ENCODE assay signal across 1 cellular context in genomic region chr1:42765271-42765670, GRCh38.
TF ChIP-seq lines count a peak whose summit lies in the region.

No MANE protein-coding gene starts in this region.

TF ChIP-seq in WTC11, 78 proteins besides CTCF, POLR2A, EP300 and RAD21:
- TF ChIP-seq ELF4 (CRISPR knock-in tag; IDR thresholded peaks at IDR 0.05; ENCODE audit: low read depth) (no peak), USF1 (CRISPR knock-in tag; IDR thresholded peaks at IDR 0.05) (no peak), NFE2L1 (CRISPR knock-in tag; IDR thresholded peaks at IDR 0.05) (no peak), IRF1 (CRISPR knock-in tag; IDR thresholded peaks at IDR 0.05) (no peak), GABPB1 (CRISPR knock-in tag; IDR thresholded peaks at IDR 0.05) (no peak)
